8 cellular contexts compared by ENCODE assay signal in genomic region chr6:10412165-10412947, GRCh38. TPM values are rescaled to one million over a fixed set of nuclear protein-coding genes. Genes with fewer than 3 reads are reported as not detected.
A peak's percentile ranks its signal among the peaks of the same experiment; 100 is the strongest.
DNase-seq lines count a peak whose midpoint lies in the region; ATAC-seq, FAIRE-seq and TF ChIP-seq lines count a peak whose summit lies in the region.

No MANE protein-coding gene starts in this region.

- H3K27ac Mint-ChIP-seq in activated CD8-positive, alpha-beta memory T cell treated with anti-CD3 and anti-CD28 coated beads, Interleukin-2, amount 10 ng/mL, durations not matched to agents 7 days and 5 days, result peak overlapping the region; percentile 76

- H3K4me3 ChIP-seq in AG04449 (ENCODE audit: low read depth, low read length) (peak overlapping the region; percentile 62), fibroblast of the aortic adventitia (ENCODE audit: low read depth, low read length) (peak overlapping the region; percentile 77)

- H3K4me3 Mint-ChIP-seq in activated CD8-positive, alpha-beta memory T cell treated with anti-CD3 and anti-CD28 coated beads, Interleukin-2, amount 10 ng/mL, durations not matched to agents 7 days and 5 days, result peak overlapping the region; percentile 88

- H3K36me3 Mint-ChIP-seq in activated CD8-positive, alpha-beta memory T cell treated with anti-CD3 and anti-CD28 coated beads, Interleukin-2, amount 10 ng/mL, durations not matched to agents 7 days and 5 days, result peaks cover 8% of the 10 kb centered on the region

- DNase-seq in AG04449 (ENCODE audit: low read depth, low spot score) (no peak), GM12891 (ENCODE audit: insufficient read length, low spot score) (no peak), NCI-H2029 treated with DMSO at 0.1 percent for 48 hours (lab: John Stamatoyannopoulos, UW) (peak; percentile 89), fibroblast of the aortic adventitia (ENCODE audit: low read depth) (peak; percentile 89), omental fat pad (ENCODE audit: low spot score) (no peak), midbrain (lab: John Stamatoyannopoulos, UW) (no peak)
- DNase-seq in activated CD8-positive, alpha-beta memory T cell treated with anti-CD3 and anti-CD28 coated beads, Interleukin-2, amount 10 ng/mL, durations not matched to agents 7 days and 5 days, result peak; percentile 52

- peaks cover 22% of the 10 kb centered on the region for H3K4me1 Mint-ChIP-seq in activated CD8-positive, alpha-beta memory T cell treated with anti-CD3 and anti-CD28 coated beads, Interleukin-2, amount 10 ng/mL, durations not matched to agents 7 days and 5 days

- ATAC-seq in HG02763 (IDR thresholded peaks at IDR 0.05; ENCODE audit: unreplicated experiment) (peak; percentile 49), omental fat pad (ENCODE audit: low FRiP score) (peak; percentile 70)
- peak; percentile 77 for ATAC-seq in activated CD8-positive, alpha-beta memory T cell treated with anti-CD3 and anti-CD28 coated beads, Interleukin-2, amount 10 ng/mL, durations not matched to agents 7 days and 5 days

- peaks cover 94% of the 10 kb centered on the region for H3K27me3 Mint-ChIP-seq in activated CD8-positive, alpha-beta memory T cell treated with anti-CD3 and anti-CD28 coated beads, Interleukin-2, amount 10 ng/mL, durations not matched to agents 7 days and 5 days

- peak; percentile 26 for FAIRE-seq in GM12891 (lab: Jason Lieb, UNC)

- no peak for TF ChIP-seq POLR2A in GM12891 (IDR thresholded peaks at IDR 0.05; ENCODE audit: low read depth, low read length)

- CTCF ChIA-PET in AG04449 (lab: Yijun Ruan, JAX), result interaction anchor here (0.6 to 4.0 kb wide), 8 partner anchors 9 to 1428 kb away, joined by 3 to 47 read pairs (median 4); no protein-coding TSS in a partner anchor
- CTCF ChIA-PET in activated CD8-positive, alpha-beta memory T cell treated with anti-CD3 and anti-CD28 coated beads, Interleukin-2, amount 10 ng/mL, durations not matched to agents 7 days and 5 days (lab: Charles Lee), result interaction anchor here (2.0 kb wide), 1 partner anchor 16 kb away, joined by 7 read pairs; no protein-coding TSS in a partner anchor

- H3K9me3 Mint-ChIP-seq in activated CD8-positive, alpha-beta memory T cell treated with anti-CD3 and anti-CD28 coated beads, Interleukin-2, amount 10 ng/mL, durations not matched to agents 7 days and 5 days (ENCODE audit: low read depth), result no peaks in the 10 kb centered on the region

- peak; percentile 2 for TF ChIP-seq CTCF in AG04449 (IDR thresholded peaks at IDR 0.05; ENCODE audit: insufficient read depth, low read length, missing control alignments)
- TF ChIP-seq CTCF in fibroblast of the aortic adventitia (IDR thresholded peaks at IDR 0.05; ENCODE audit: insufficient read depth, low read length), result no peak
- TF ChIP-seq CTCF in omental fat pad (IDR thresholded peaks at IDR 0.05), result no peak

- POLR2A ChIA-PET in AG04449 (lab: Yijun Ruan, JAX), result no interaction called here

TF ChIP-seq in GM12891, 5 proteins besides CTCF, POLR2A, EP300 and RAD21:
- TF ChIP-seq TAF1 (IDR thresholded peaks at IDR 0.05; ENCODE audit: low read depth, low read length) (no peak), SPI1 (IDR thresholded peaks at IDR 0.05; ENCODE audit: low read depth, low read length) (no peak), POU2F2 (IDR thresholded peaks at IDR 0.05; ENCODE audit: low read depth, low read length) (no peak), POLR2AphosphoS5 (IDR thresholded peaks at IDR 0.05; ENCODE audit: low read depth, low read length) (no peak), PAX5 (IDR thresholded peaks at IDR 0.05; ENCODE audit: insufficient read depth, low read length, severe bottlenecking) (no peak)

RNA-seq across cellular contexts. Expression of gene TFAP2A, which starts 2.5 kb away (rescaled TPM):
- 0.30 TPM for polyA plus RNA-seq in GM12891 (2012; ENCODE audit: low read depth, missing spikeins)
- total RNA-seq in activated CD8-positive, alpha-beta memory T cell treated with anti-CD3 and anti-CD28 coated beads, Interleukin-2, amount 10 ng/mL, durations not matched to agents 7 days and 5 days, result under 1 TPM; 0.18 to 0.21 TPM
- total RNA-seq in fibroblast of the aortic adventitia (ENCODE audit: low replicate concordance), result 1.4 TPM in 1 of 2 replicates, not detected in the other
- total RNA-seq in omental fat pad, result not detected

Comparison
In these comparisons a context has a peak if more than half of its experiments do, and no peak if none do; other contexts are left out.
1. DNase-seq: peak in NCI-H2029 treated with DMSO at 0.1 percent for 48 hours (single experiment), activated CD8-positive, alpha-beta memory T cell treated with anti-CD3 and anti-CD28 coated beads, Interleukin-2, amount 10 ng/mL, durations not matched to agents 7 days and 5 days (single experiment) and fibroblast of the aortic adventitia (single experiment); none in AG04449 (single experiment), GM12891 (single experiment), omental fat pad (single experiment) and midbrain (single experiment).
2. Peak in every context shown above with its lines, with median percentiles within 50 percentile points of each other: ATAC-seq.